ENCODE assay signal across 22 cellular contexts in the genomic region with DNA sequence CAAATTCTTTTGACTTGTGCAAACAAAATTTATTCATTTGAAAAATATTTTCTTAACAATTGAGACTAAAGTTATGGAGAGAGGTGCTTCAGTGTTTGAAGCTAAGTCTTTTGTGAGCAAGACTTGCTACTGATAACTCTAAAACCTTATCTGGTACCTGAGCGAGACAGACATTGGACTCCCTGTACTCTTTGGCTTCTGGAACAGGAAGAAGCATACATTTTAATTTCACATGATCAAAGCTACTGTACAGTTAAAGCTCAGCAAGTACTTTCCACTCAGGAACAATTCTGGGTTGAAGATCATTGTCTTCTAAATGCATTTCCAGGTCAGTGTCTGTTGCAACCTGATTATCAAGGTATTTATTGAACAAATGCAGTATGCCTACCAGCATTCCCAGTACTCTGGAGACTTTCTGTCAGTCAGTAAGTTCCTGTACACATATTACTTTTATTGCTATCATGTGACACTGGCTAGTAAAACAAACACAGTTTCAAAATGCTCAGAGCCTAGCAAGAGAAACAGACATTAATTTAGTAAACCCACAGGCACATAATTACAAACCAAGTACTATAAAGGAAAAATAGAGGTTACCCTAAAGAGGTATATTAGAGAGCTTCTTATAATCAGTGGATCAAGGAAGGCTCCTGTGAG. TPM values are rescaled to one million over a fixed set of nuclear protein-coding genes. Genes with fewer than 3 reads are reported as not detected.
"Had no signal": no experiment of that assay in that cellular context is flagged by ENCODE, and none has a peak within 500 bp of the region (broad histone marks: within the 10 kb centered on the region; RNA-seq: fewer than 3 reads in every experiment).

No MANE protein-coding gene starts in this region.

- H3K9me3 Mint-ChIP-seq: endodermal cell; natural killer cell; neural crest cell; stimulated activated effector memory CD8-positive, alpha-beta T cell treated with anti-CD3 and anti-CD28 coated beads, Interleukin-12 subunit alpha, Interleukin-12 subunit beta, amount 100 ng/mL, for 72 hours had no signal

- DNase-seq: colonic mucosa; effector CD4-positive, alpha-beta T cell; endodermal cell; erythroblast; foreskin melanocyte; head of caudate nucleus; hippocampal formation; kidney glomerular epithelial cell; natural killer cell; posterior cingulate gyrus; stimulated activated CD4-positive, alpha-beta T cell treated with anti-CD3 and anti-CD28 coated beads, Interleukin-4, amount 100 ng/mL, for 1 hour; stimulated activated CD8-positive, alpha-beta memory T cell treated with anti-CD3 and anti-CD28 coated beads, Interleukin-4, amount 100 ng/mL, for 48 hours; stimulated activated naive CD8-positive, alpha-beta T cell treated with anti-CD3 and anti-CD28 coated beads, Interleukin-15, Interleukin-2, amounts not matched to agents 100 U/mL and 50 U/mL, for 24 hours; tibial artery; upper lobe of left lung had no signal

- H3K9me3 ChIP-seq: colonic mucosa, right atrium auricular region, tibial artery, upper lobe of left lung, vagina had no signal

- H3K36me3 ChIP-seq: colonic mucosa, right atrium auricular region, tibial artery, upper lobe of left lung, vagina had no signal

- H3K4me3 Mint-ChIP-seq: endodermal cell; natural killer cell; neural crest cell; stimulated activated effector memory CD8-positive, alpha-beta T cell treated with anti-CD3 and anti-CD28 coated beads, Interleukin-12 subunit alpha, Interleukin-12 subunit beta, amount 100 ng/mL, for 72 hours had no signal

- H3K27ac Mint-ChIP-seq: endodermal cell; natural killer cell; stimulated activated effector memory CD8-positive, alpha-beta T cell treated with anti-CD3 and anti-CD28 coated beads, Interleukin-12 subunit alpha, Interleukin-12 subunit beta, amount 100 ng/mL, for 72 hours had no signal

- H3K4me3 ChIP-seq: colonic mucosa, right atrium auricular region, tibial artery, upper lobe of left lung, vagina had no signal

- FAIRE-seq: endothelial cell of umbilical vein had no signal

- H3K36me3 Mint-ChIP-seq: natural killer cell; stimulated activated effector memory CD8-positive, alpha-beta T cell treated with anti-CD3 and anti-CD28 coated beads, Interleukin-12 subunit alpha, Interleukin-12 subunit beta, amount 100 ng/mL, for 72 hours had no signal

- H3K4me1 Mint-ChIP-seq: endodermal cell; natural killer cell; neural crest cell; stimulated activated effector memory CD8-positive, alpha-beta T cell treated with anti-CD3 and anti-CD28 coated beads, Interleukin-12 subunit alpha, Interleukin-12 subunit beta, amount 100 ng/mL, for 72 hours had no signal

- H3K4me1 ChIP-seq: colonic mucosa, right atrium auricular region, upper lobe of left lung had no signal

- H3K27me3 ChIP-seq: colonic mucosa, right atrium auricular region, tibial artery, upper lobe of left lung, vagina had no signal

- H3K27ac ChIP-seq: colonic mucosa, right atrium auricular region, tibial artery, upper lobe of left lung, vagina had no signal

- ATAC-seq: left lobe of liver; natural killer cell; stimulated activated effector memory CD8-positive, alpha-beta T cell treated with anti-CD3 and anti-CD28 coated beads, Interleukin-12 subunit alpha, Interleukin-12 subunit beta, amount 100 ng/mL, for 72 hours; stimulated activated naive CD8-positive, alpha-beta T cell treated with anti-CD3 and anti-CD28 coated beads, Interleukin-15, Interleukin-2, amounts not matched to agents 100 U/mL and 50 U/mL, for 24 hours had no signal

RNA-seq across cellular contexts. Expression of a gene that starts 42.4 kb away (rescaled TPM):
- total RNA-seq: colonic mucosa, dermis microvascular lymphatic vessel endothelial cell, left lobe of liver, natural killer cell, vagina had no signal
